Comparison of ENCODE assay signal across 25 cellular contexts in the genomic region with DNA sequence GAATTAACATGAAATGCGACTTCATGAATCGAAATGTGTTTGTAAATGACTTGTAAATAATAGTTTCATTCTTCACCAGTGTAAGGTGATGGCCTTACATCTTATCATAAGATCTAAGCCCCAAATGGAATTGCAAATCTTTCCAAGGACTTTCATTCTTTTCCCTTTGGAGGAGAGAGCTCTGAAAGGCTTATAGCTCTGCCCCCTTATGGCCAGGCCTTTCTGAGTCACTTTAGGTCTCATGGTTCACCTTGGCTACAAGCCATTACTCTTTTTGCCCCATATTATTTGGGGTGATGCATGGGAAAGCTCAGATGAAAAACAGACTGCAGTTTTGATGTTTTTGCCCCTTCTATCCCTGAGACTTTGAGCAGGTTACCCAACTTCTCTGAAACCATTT.
A peak's percentile ranks its signal among the peaks of the same experiment; 100 is the strongest.
DNase-seq lines count a peak whose midpoint lies in the region; ATAC-seq and TF ChIP-seq lines count a peak whose summit lies in the region.
"Had no signal": no experiment of that assay in that cellular context is flagged by ENCODE, and none has a peak within 500 bp of the region (broad histone marks: within the 10 kb centered on the region; RNA-seq: fewer than 3 reads in every experiment).

No MANE protein-coding gene starts in this region.

- no peak for TF ChIP-seq CTCF in fibroblast of mammary gland (conservative IDR thresholded peaks at IDR 0.05; ENCODE audit: control insufficient read depth, insufficient read depth, low read depth, low read length)
- peak; percentile 8 for TF ChIP-seq CTCF in progenitor cell of endocrine pancreas (IDR thresholded peaks at IDR 0.05; ENCODE audit: unreplicated experiment)

- peaks cover 5% of the 10 kb centered on the region for H3K9me3 Mint-ChIP-seq in progenitor cell of endocrine pancreas (ENCODE audit: low read depth)
- H3K9me3 Mint-ChIP-seq: activated naive CD8-positive, alpha-beta T cell treated with anti-CD3 and anti-CD28 coated beads, Interleukin-2, amount 10 ng/mL, durations not matched to agents 7 days and 5 days; dendritic cell treated with granulocyte-macrophage colony-stimulating factor and Interleukin-4, amounts not matched to agents 40 ng/mL and 50 ng/mL, for 4 days; nephron; T-helper 1 cell treated with Interleukin-12 subunit alpha and Interleukin-12 subunit beta and Interleukin-4 antibody, amounts not matched to agents 30 μg/mL and 1 μg/mL, for 36 hours had no signal

- ATAC-seq in HG03108 (IDR thresholded peaks at IDR 0.05; ENCODE audit: unreplicated experiment) (no peak), HG03378 (IDR thresholded peaks at IDR 0.05; ENCODE audit: unreplicated experiment) (no peak)
- ATAC-seq: A549, gastroesophageal sphincter, K562, left cardiac atrium had no signal

- no peak overlapping the region for H3K4me3 Mint-ChIP-seq in progenitor cell of endocrine pancreas (ENCODE audit: low read depth)
- H3K4me3 Mint-ChIP-seq: activated naive CD8-positive, alpha-beta T cell treated with anti-CD3 and anti-CD28 coated beads, Interleukin-2, amount 10 ng/mL, durations not matched to agents 7 days and 5 days; brain; dendritic cell treated with granulocyte-macrophage colony-stimulating factor and Interleukin-4, amounts not matched to agents 40 ng/mL and 50 ng/mL, for 4 days; mesothelial cell of epicardium; nephron; T-helper 1 cell treated with Interleukin-12 subunit alpha and Interleukin-12 subunit beta and Interleukin-4 antibody, amounts not matched to agents 30 μg/mL and 1 μg/mL, for 36 hours had no signal

- in situ Hi-C loops in SK-MEL-5 (cut with HindIII; ENCODE audit: low pct_unique_long_range_greater_than_20kb, low sequenced_read_pairs), result no loop called here

- H3K4me3 ChIP-seq in fibroblast of mammary gland (ENCODE audit: control insufficient read depth, low read depth, low read length), result no peak overlapping the region
- H3K4me3 ChIP-seq: A549; BLaER1 treated with 17β-estradiol and CSF1 and Interleukin-3, amounts not matched to agents 10 nM and 100 nM; gastroesophageal sphincter; K562; thyroid gland had no signal

- H3K27ac Mint-ChIP-seq in progenitor cell of endocrine pancreas, result no peak overlapping the region
- H3K27ac Mint-ChIP-seq: activated naive CD8-positive, alpha-beta T cell treated with anti-CD3 and anti-CD28 coated beads, Interleukin-2, amount 10 ng/mL, durations not matched to agents 7 days and 5 days; brain; dendritic cell treated with granulocyte-macrophage colony-stimulating factor and Interleukin-4, amounts not matched to agents 40 ng/mL and 50 ng/mL, for 4 days; mesothelial cell of epicardium; nephron; T-helper 1 cell treated with Interleukin-12 subunit alpha and Interleukin-12 subunit beta and Interleukin-4 antibody, amounts not matched to agents 30 μg/mL and 1 μg/mL, for 36 hours had no signal

- no peaks in the 10 kb centered on the region for H3K27me3 Mint-ChIP-seq in progenitor cell of endocrine pancreas
- H3K27me3 Mint-ChIP-seq: activated naive CD8-positive, alpha-beta T cell treated with anti-CD3 and anti-CD28 coated beads, Interleukin-2, amount 10 ng/mL, durations not matched to agents 7 days and 5 days; brain had no signal

- H3K4me1 Mint-ChIP-seq in progenitor cell of endocrine pancreas (ENCODE audit: low read depth), result peaks cover 2% of the 10 kb centered on the region
- H3K4me1 Mint-ChIP-seq: activated naive CD8-positive, alpha-beta T cell treated with anti-CD3 and anti-CD28 coated beads, Interleukin-2, amount 10 ng/mL, durations not matched to agents 7 days and 5 days had no signal

- H3K36me3 Mint-ChIP-seq in progenitor cell of endocrine pancreas (ENCODE audit: insufficient read depth), result no peaks in the 10 kb centered on the region
- H3K36me3 Mint-ChIP-seq: activated naive CD8-positive, alpha-beta T cell treated with anti-CD3 and anti-CD28 coated beads, Interleukin-2, amount 10 ng/mL, durations not matched to agents 7 days and 5 days; brain; mesothelial cell of epicardium had no signal

- DNase-seq in NCI-H82 (lab: John Stamatoyannopoulos, UW) (peak; percentile 34), NCI-H82 treated with DMSO at 0.1 percent for 48 hours (lab: John Stamatoyannopoulos, UW; ENCODE audit: unreplicated experiment) (no peak), SK-MEL-5 (ENCODE audit: low read depth, low spot score) (peak; percentile 45), fibroblast of mammary gland (ENCODE audit: low read depth) (peak; percentile 17), progenitor cell of endocrine pancreas (ENCODE audit: low spot score, unreplicated experiment) (no peak)
- no peak for DNase-seq in stimulated activated CD4-positive, alpha-beta T cell treated with anti-CD3 and anti-CD28 coated beads, Interleukin-15, amount 100 ng/mL, for 24 hours
- DNase-seq: activated CD4-positive, alpha-beta T cell treated with anti-CD3 and anti-CD28 coated beads for 48 hours; activated naive CD8-positive, alpha-beta T cell treated with anti-CD3 and anti-CD28 coated beads, Interleukin-2, amount 10 ng/mL, durations not matched to agents 7 days and 5 days; left cardiac atrium; NCI-H2029; NCI-H510A; stimulated activated CD4-positive, alpha-beta T cell treated with anti-CD3 and anti-CD28 coated beads, Interleukin-2, amount 100 ng/mL, for 24 hours; stimulated activated naive CD4-positive, alpha-beta T cell treated with Interleukin-2 at 50 U/mL for 16 hours; thyroid gland had no signal

Comparison
In these comparisons a context has a peak if more than half of its experiments do, and no peak if none do; other contexts are left out.
1. DNase-seq: peak in NCI-H82 (single experiment), SK-MEL-5 (single experiment) and fibroblast of mammary gland (single experiment); none in NCI-H82 treated with DMSO at 0.1 percent for 48 hours (single experiment), progenitor cell of endocrine pancreas (single experiment) and stimulated activated CD4-positive, alpha-beta T cell treated with anti-CD3 and anti-CD28 coated beads, Interleukin-15, amount 100 ng/mL, for 24 hours (single experiment).